11 cellular contexts compared by ENCODE assay signal in the genomic region with DNA sequence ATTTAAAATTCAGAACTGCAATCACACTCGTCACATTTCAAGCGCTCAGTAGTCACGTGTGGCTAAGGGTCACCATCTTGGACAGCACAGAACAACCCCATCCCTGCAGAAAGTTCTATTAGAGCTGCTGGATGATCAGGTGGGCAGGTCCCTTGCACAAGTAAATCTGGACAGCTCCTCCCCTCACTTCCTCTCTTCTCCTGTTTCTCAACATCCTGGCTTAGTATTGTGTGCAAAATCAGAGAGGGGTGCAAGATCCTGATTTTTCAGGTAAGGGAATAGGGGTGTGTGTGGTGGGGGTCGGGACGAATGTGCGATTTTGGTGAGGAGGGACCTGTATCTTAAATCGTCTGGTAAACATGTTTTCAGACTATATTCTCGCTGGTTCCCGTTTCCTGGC. TPM values are rescaled to one million over a fixed set of nuclear protein-coding genes. Genes with fewer than 3 reads are reported as not detected.
A peak's percentile ranks its signal among the peaks of the same experiment; 100 is the strongest.
DNase-seq lines count a peak whose midpoint lies in the region; ATAC-seq and TF ChIP-seq lines count a peak whose summit lies in the region.
"Had no signal": no experiment of that assay in that cellular context is flagged by ENCODE, and none has a peak within 500 bp of the region (broad histone marks: within the 10 kb centered on the region; RNA-seq: fewer than 3 reads in every experiment).

A gene (plus strand): TSS at position 223 of the 400 bp plus-strand sequence. CDS start 2,512 bp downstream, outside the sequence.

- H3K4me1 ChIP-seq in thoracic aorta (ENCODE audit: control insufficient read depth in 1 of 2, low read depth in 2 of 2): peaks cover 0 to 4% of the 10 kb centered on the region in 2 donors

- peaks cover 10% of the 10 kb centered on the region for H3K9me3 Mint-ChIP-seq in activated CD4-positive, alpha-beta T cell treated with anti-CD3 and anti-CD28 coated beads for 36 hours (ENCODE audit: low read depth)
- peaks cover 11% of the 10 kb centered on the region for H3K9me3 Mint-ChIP-seq in central memory CD8-positive, alpha-beta T cell
- H3K9me3 Mint-ChIP-seq: nephron had no signal

- intact Hi-C loops in activated CD4-positive, alpha-beta T cell treated with anti-CD3 and anti-CD28 coated beads for 36 hours (cut with DNase I, micrococcal nuclease): loop anchor here (2.0 to 10.0 kb wide), 7 partner anchors 65 to 778 kb away; a partner anchor contains a TSS

- POLR2A ChIA-PET in activated CD4-positive, alpha-beta T cell treated with anti-CD3 and anti-CD28 coated beads for 36 hours (lab: Charles Lee): interaction anchor here (0.9 to 1.8 kb wide), 3 partner anchors 101 to 188 kb away, joined by 3 to 4 read pairs (median 4); no protein-coding TSS in a partner anchor

- H3K9me3 ChIP-seq in thoracic aorta: no peaks in the 10 kb centered on the region

- peak; percentile 50 for ATAC-seq in activated CD4-positive, alpha-beta T cell treated with anti-CD3 and anti-CD28 coated beads for 36 hours
- peak; percentile 49 for ATAC-seq in central memory CD8-positive, alpha-beta T cell (replicated peaks; ENCODE audit: extremely low read depth, poor library complexity, severe bottlenecking)
- ATAC-seq in thoracic aorta (ENCODE audit: insufficient number of reproducible peaks, low FRiP score, low read depth): no peak
- ATAC-seq in HG03469 (IDR thresholded peaks at IDR 0.05; ENCODE audit: unreplicated experiment): no peak
- ATAC-seq: K562 had no signal

- peaks cover 67% of the 10 kb centered on the region for H3K4me1 Mint-ChIP-seq in activated CD4-positive, alpha-beta T cell treated with anti-CD3 and anti-CD28 coated beads for 36 hours
- H3K4me1 Mint-ChIP-seq in central memory CD8-positive, alpha-beta T cell: peaks cover 64% of the 10 kb centered on the region

- peak within 1 kb of the TSS in 1 of 2 donors; percentile 24 for H3K27ac ChIP-seq in thoracic aorta

- TF ChIP-seq CTCF in thoracic aorta (IDR thresholded peaks at IDR 0.05) (no peak), GM13976 (IDR thresholded peaks at IDR 0.05; ENCODE audit: borderline replicate concordance, control extremely low read depth, extremely low read depth, insufficient read depth, missing control alignments) (no peak)

- H3K27ac Mint-ChIP-seq in activated CD4-positive, alpha-beta T cell treated with anti-CD3 and anti-CD28 coated beads for 36 hours: peak within 1 kb of the TSS; percentile 99
- peak within 1 kb of the TSS; percentile 97 for H3K27ac Mint-ChIP-seq in central memory CD8-positive, alpha-beta T cell (ENCODE audit: low read depth)
- H3K27ac Mint-ChIP-seq: nephron had no signal

- H3K4me3 ChIP-seq in thoracic aorta: peak within 1 kb of the TSS; percentile 69
- H3K4me3 ChIP-seq: K562 had no signal

- in situ Hi-C loops in GM13976 (cut with MboI; ENCODE audit: low sequenced_read_pairs, unreplicated experiment): no loop called here

- no peaks in the 10 kb centered on the region for H3K27me3 ChIP-seq in thoracic aorta (replicated peaks; ENCODE audit: insufficient read depth)

- peak; percentile 45 for DNase-seq in activated CD4-positive, alpha-beta T cell treated with anti-CD3 and anti-CD28 coated beads for 36 hours
- no peak for DNase-seq in activated CD4-positive, alpha-beta T cell treated with anti-CD3 and anti-CD28 coated beads for 4 hours
- no peak for DNase-seq in central memory CD8-positive, alpha-beta T cell (ENCODE audit: low spot score in 2 of 2)
- DNase-seq in lung microvascular endothelial cell (ENCODE audit: low read depth in 2 of 2) (peak; percentile 51 to 66), thoracic aorta (ENCODE audit: low spot score) (no peak), GM13976 (ENCODE audit: low spot score) (no peak), NCI-H187 (lab: John Stamatoyannopoulos, UW) (no peak)

- CTCF ChIA-PET in activated CD4-positive, alpha-beta T cell treated with anti-CD3 and anti-CD28 coated beads for 36 hours (lab: Charles Lee): interaction anchor here (0.6 to 2.7 kb wide), 8 partner anchors 8 to 450 kb away, joined by 3 to 16 read pairs (median 5); a partner anchor contains a TSS

- H3K27me3 Mint-ChIP-seq in activated CD4-positive, alpha-beta T cell treated with anti-CD3 and anti-CD28 coated beads for 36 hours: no peaks in the 10 kb centered on the region
- H3K27me3 Mint-ChIP-seq in central memory CD8-positive, alpha-beta T cell: no peaks in the 10 kb centered on the region

- peaks cover 39% of the 10 kb centered on the region for H3K36me3 Mint-ChIP-seq in activated CD4-positive, alpha-beta T cell treated with anti-CD3 and anti-CD28 coated beads for 36 hours (ENCODE audit: low read depth)
- peaks cover 40% of the 10 kb centered on the region for H3K36me3 Mint-ChIP-seq in central memory CD8-positive, alpha-beta T cell (ENCODE audit: insufficient read depth)

- peak within 1 kb of the TSS; percentile 89 for H3K4me3 Mint-ChIP-seq in activated CD4-positive, alpha-beta T cell treated with anti-CD3 and anti-CD28 coated beads for 36 hours
- H3K4me3 Mint-ChIP-seq in central memory CD8-positive, alpha-beta T cell: peak within 1 kb of the TSS; percentile 88

- H3K36me3 ChIP-seq in thoracic aorta: no peaks in the 10 kb centered on the region

RNA-seq across cellular contexts. Expression of the gene that starts here (rescaled TPM):
- total RNA-seq in activated CD4-positive, alpha-beta T cell treated with anti-CD3 and anti-CD28 coated beads for 36 hours: 100 to 1,000 TPM; 109 to 135 TPM
- 166 and 197 TPM in 2 replicates for total RNA-seq in lung microvascular endothelial cell
- 10 to 100 TPM; 12.3 to 29.3 TPM for total RNA-seq in thoracic aorta
- total RNA-seq: A673 had no signal

Comparison
In these comparisons a context has a peak if more than half of its experiments do, and no peak if none do; other contexts are left out.
1. DNase-seq: peak in activated CD4-positive, alpha-beta T cell treated with anti-CD3 and anti-CD28 coated beads for 36 hours (single experiment) and lung microvascular endothelial cell (2 of 2); none in activated CD4-positive, alpha-beta T cell treated with anti-CD3 and anti-CD28 coated beads for 4 hours (0 of 2), central memory CD8-positive, alpha-beta T cell (0 of 2), thoracic aorta (single experiment), GM13976 (single experiment) and NCI-H187 (0 of 2).
2. ATAC-seq: peak in activated CD4-positive, alpha-beta T cell treated with anti-CD3 and anti-CD28 coated beads for 36 hours (single experiment) and central memory CD8-positive, alpha-beta T cell (single experiment); none in thoracic aorta (single experiment) and HG03469 (single experiment).